8 cellular contexts compared by ENCODE assay signal in the genomic region with DNA sequence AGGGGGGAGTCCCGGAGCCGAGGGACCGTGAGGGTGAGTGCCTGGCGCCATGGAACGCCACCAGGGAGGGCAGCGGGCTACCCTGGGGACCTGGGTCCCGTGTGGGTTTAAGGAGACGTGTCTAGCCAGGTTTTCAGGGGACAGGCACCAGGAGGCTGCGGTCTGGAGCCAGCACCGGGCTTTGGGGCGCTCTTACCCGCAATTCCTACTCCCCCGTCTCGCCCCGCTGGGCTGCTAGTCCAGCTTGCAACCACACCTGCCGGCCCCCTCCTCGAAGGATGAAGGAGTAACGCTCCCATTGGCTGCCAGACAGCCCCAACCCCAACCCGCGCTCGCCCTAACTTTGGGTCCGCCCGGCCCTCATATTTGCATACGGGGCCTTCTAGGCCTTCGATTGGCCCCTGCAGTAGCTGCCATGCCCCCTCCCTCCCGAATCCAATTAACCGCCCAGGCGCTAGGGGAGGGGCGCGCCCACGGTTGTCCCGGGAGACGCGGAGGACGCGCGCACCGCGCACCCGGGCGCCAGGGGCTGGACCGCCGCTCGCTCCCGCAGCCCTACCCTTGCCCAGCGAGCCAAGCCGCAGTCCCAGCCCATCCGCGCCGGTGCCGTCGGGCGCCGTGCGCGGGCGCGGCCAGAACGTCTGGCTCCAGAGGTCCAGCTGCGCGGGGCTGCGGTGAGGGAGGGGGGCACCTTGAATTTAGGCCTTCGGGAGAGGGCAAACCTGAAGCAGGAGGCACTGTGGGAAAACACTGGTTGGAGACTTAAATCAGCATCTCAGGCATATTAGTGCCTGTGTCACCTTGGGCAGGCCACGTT. TPM values are rescaled to one million over a fixed set of nuclear protein-coding genes. Genes with fewer than 3 reads are reported as not detected.
A peak's percentile ranks its signal among the peaks of the same experiment; 100 is the strongest.
DNase-seq lines count a peak whose midpoint lies in the region; ATAC-seq and TF ChIP-seq lines count a peak whose summit lies in the region.

TTLL6 (minus strand) TSS at position 456 of the 817 bp plus-strand sequence; CDS start at position 299, 157 bp downstream.

- no peaks in the 10 kb centered on the region for H3K9me3 Mint-ChIP-seq in activated T-helper 2 cell treated with anti-CD3 and anti-CD28 coated beads, Interferon-gamma antibody, Interleukin-2, Interleukin-4, amounts not matched to agents 10 μg/mL and 5 μg/mL and 100 μg/mL, durations not matched to agents 14 hours and 24 hours and 36 hours
- H3K9me3 Mint-ChIP-seq in nephron progenitor cell: no peaks in the 10 kb centered on the region

- H3K4me3 ChIP-seq in KMS-11 (IDR thresholded peaks at IDR 0.05; ENCODE audit: insufficient read depth, low read depth, low read length) (peak within 1 kb of the TSS; percentile 23), fibroblast of villous mesenchyme (ENCODE audit: low read depth, low read length) (peak within 1 kb of the TSS; percentile 55)

- peak within 1 kb of the TSS; percentile 77 for H3K4me3 Mint-ChIP-seq in activated T-helper 2 cell treated with anti-CD3 and anti-CD28 coated beads, Interferon-gamma antibody, Interleukin-2, Interleukin-4, amounts not matched to agents 10 μg/mL and 5 μg/mL and 100 μg/mL, durations not matched to agents 14 hours and 24 hours and 36 hours (ENCODE audit: low read depth)
- H3K4me3 Mint-ChIP-seq in nephron progenitor cell: peak within 1 kb of the TSS; percentile 86

- peaks cover 15% of the 10 kb centered on the region for H3K4me1 Mint-ChIP-seq in activated T-helper 2 cell treated with anti-CD3 and anti-CD28 coated beads, Interferon-gamma antibody, Interleukin-2, Interleukin-4, amounts not matched to agents 10 μg/mL and 5 μg/mL and 100 μg/mL, durations not matched to agents 14 hours and 24 hours and 36 hours (ENCODE audit: low read depth)
- H3K4me1 Mint-ChIP-seq in nephron progenitor cell: peaks cover 58% of the 10 kb centered on the region

- H3K9ac ChIP-seq in KMS-11: no peak within 1 kb of the TSS; the same call in 1 of the 2 replicates

- peaks cover 23% of the 10 kb centered on the region for H3K27me3 ChIP-seq in KMS-11 (ENCODE audit: insufficient read depth, low read depth)

- peak within 1 kb of the TSS; percentile 88 for H3K4me2 ChIP-seq in KMS-11

- intact Hi-C loops in activated T-helper 2 cell treated with anti-CD3 and anti-CD28 coated beads, Interferon-gamma antibody, Interleukin-2, Interleukin-4, amounts not matched to agents 10 μg/mL and 5 μg/mL and 100 μg/mL, durations not matched to agents 14 hours and 24 hours and 36 hours (cut with micrococcal nuclease): loop anchor here (2.0 to 5.0 kb wide), 2 partner anchors 14 to 40 kb away; partner anchors contain the start of gene CALCOCO2

- TF ChIP-seq CTCF in KMS-11 (conservative IDR thresholded peaks at IDR 0.05; ENCODE audit: low read depth, low read length) (no peak), fibroblast of villous mesenchyme (IDR thresholded peaks at IDR 0.05; ENCODE audit: insufficient read depth, low read depth, low read length) (no peak), nephron progenitor cell (IDR thresholded peaks at IDR 0.05) (no peak)

- DNase-seq in AG08395 (ENCODE audit: low spot score) (peak; percentile 69), RPMI7951 (ENCODE audit: low read depth) (peak; percentile 87), fibroblast of villous mesenchyme (ENCODE audit: low read depth) (peak; percentile 89), nephron progenitor cell (peak; percentile 95)
- DNase-seq in activated T-helper 2 cell treated with anti-CD3 and anti-CD28 coated beads, Interferon-gamma antibody, Interleukin-2, Interleukin-4, amounts not matched to agents 10 μg/mL and 5 μg/mL and 100 μg/mL, durations not matched to agents 14 hours and 24 hours and 36 hours (ENCODE audit: low spot score): peak; percentile 84
- DNase-seq in stimulated activated naive CD8-positive, alpha-beta T cell treated with anti-CD3 and anti-CD28 coated beads, Interleukin-15, Interleukin-2, amounts not matched to agents 100 U/mL and 50 U/mL, for 24 hours: peak; percentile 70

- H3K27ac ChIP-seq in KMS-11: no peak within 1 kb of the TSS

- no peaks in the 10 kb centered on the region for H3K36me3 Mint-ChIP-seq in activated T-helper 2 cell treated with anti-CD3 and anti-CD28 coated beads, Interferon-gamma antibody, Interleukin-2, Interleukin-4, amounts not matched to agents 10 μg/mL and 5 μg/mL and 100 μg/mL, durations not matched to agents 14 hours and 24 hours and 36 hours (ENCODE audit: low read depth)
- H3K36me3 Mint-ChIP-seq in nephron progenitor cell (ENCODE audit: low read depth): no peaks in the 10 kb centered on the region

- ATAC-seq in GM19328 (IDR thresholded peaks at IDR 0.05; ENCODE audit: unreplicated experiment): peak; percentile 77
- ATAC-seq in stimulated activated naive CD8-positive, alpha-beta T cell treated with anti-CD3 and anti-CD28 coated beads, Interleukin-15, Interleukin-2, amounts not matched to agents 100 U/mL and 50 U/mL, for 24 hours: peak; percentile 90

- peaks cover 64% of the 10 kb centered on the region for H3K27me3 Mint-ChIP-seq in activated T-helper 2 cell treated with anti-CD3 and anti-CD28 coated beads, Interferon-gamma antibody, Interleukin-2, Interleukin-4, amounts not matched to agents 10 μg/mL and 5 μg/mL and 100 μg/mL, durations not matched to agents 14 hours and 24 hours and 36 hours (ENCODE audit: low read depth)
- peaks cover 41% of the 10 kb centered on the region for H3K27me3 Mint-ChIP-seq in nephron progenitor cell (ENCODE audit: low read depth, poor library complexity)

- H3K4me1 ChIP-seq in KMS-11 (ENCODE audit: low read depth, poor library complexity, severe bottlenecking): peaks cover 11% of the 10 kb centered on the region

- H3K27ac Mint-ChIP-seq in activated T-helper 2 cell treated with anti-CD3 and anti-CD28 coated beads, Interferon-gamma antibody, Interleukin-2, Interleukin-4, amounts not matched to agents 10 μg/mL and 5 μg/mL and 100 μg/mL, durations not matched to agents 14 hours and 24 hours and 36 hours: no peak within 1 kb of the TSS
- H3K27ac Mint-ChIP-seq in nephron progenitor cell: peak within 1 kb of the TSS; percentile 45

- H4K20me1 ChIP-seq in KMS-11 (ENCODE audit: insufficient read depth): no peaks in the 10 kb centered on the region

- H3K36me3 ChIP-seq in KMS-11 (ENCODE audit: insufficient read depth): no peaks in the 10 kb centered on the region

- no peaks in the 10 kb centered on the region for H3K79me2 ChIP-seq in KMS-11 (ENCODE audit: insufficient read depth, low read depth)

- peak within 1 kb of the TSS; percentile 78 for H2AFZ ChIP-seq in KMS-11 (ENCODE audit: low read depth)

RNA-seq across cellular contexts. Expression of gene TTLL6, which starts in this region (rescaled TPM):
- 0.39 and 0.60 TPM in 2 replicates for total RNA-seq in RPMI7951 (2014; rRNA removed; shearing (Covaris generic))
- total RNA-seq in activated T-helper 2 cell treated with anti-CD3 and anti-CD28 coated beads, Interferon-gamma antibody, Interleukin-2, Interleukin-4, amounts not matched to agents 10 μg/mL and 5 μg/mL and 100 μg/mL, durations not matched to agents 14 hours and 24 hours and 36 hours: 0.07 TPM in 1 of 2 replicates, not detected in the other
- total RNA-seq in fibroblast of villous mesenchyme: under 0.01 TPM in 2 replicates

Comparison
In these comparisons a context has a peak if more than half of its experiments do, and no peak if none do; other contexts are left out.
1. Peak in DNase-seq in RPMI7951; RNA of the gene not detected or under 1 TPM.
2. Peak in DNase-seq in activated T-helper 2 cell treated with anti-CD3 and anti-CD28 coated beads, Interferon-gamma antibody, Interleukin-2, Interleukin-4, amounts not matched to agents 10 μg/mL and 5 μg/mL and 100 μg/mL, durations not matched to agents 14 hours and 24 hours and 36 hours; RNA of the gene not detected or under 1 TPM.
3. Peak in DNase-seq and H3K4me3 ChIP-seq in fibroblast of villous mesenchyme; RNA of the gene not detected or under 1 TPM.